Comparison of ENCODE assay signal across 18 cellular contexts in the genomic region with DNA sequence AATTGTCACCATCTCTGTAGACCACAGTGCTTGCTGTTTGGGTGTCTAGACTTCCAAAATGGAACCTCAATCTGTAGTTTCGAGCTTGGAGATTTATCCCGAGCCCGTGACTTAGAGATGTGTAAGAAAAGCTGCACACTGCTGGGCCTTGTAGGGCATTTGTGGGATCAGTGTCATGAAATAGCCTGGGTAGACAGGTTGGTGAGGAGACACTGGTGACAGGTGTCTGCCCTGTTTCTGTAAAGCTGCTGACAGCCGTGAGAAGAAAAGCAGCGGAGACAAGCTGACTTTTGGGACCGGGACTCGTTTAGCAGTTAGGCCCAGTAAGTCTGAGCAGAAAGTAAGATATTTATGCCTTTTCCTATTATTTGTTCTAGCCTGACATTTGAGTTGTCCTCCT.
DNase-seq lines count a peak whose midpoint lies in the region; ATAC-seq lines count a peak whose summit lies in the region.
"Had no signal": no experiment of that assay in that cellular context is flagged by ENCODE, and none has a peak within 500 bp of the region (broad histone marks: within the 10 kb centered on the region; RNA-seq: fewer than 3 reads in every experiment).

No MANE protein-coding gene starts in this region.

- H3K4me3 Mint-ChIP-seq in T-helper 2 cell treated with Interferon-gamma antibody and Interleukin-4, amounts not matched to agents 5 μg/mL and 100 μg/mL, for 36 hours, result peak overlapping the region; percentile 90
- peak overlapping the region; percentile 82 to 94 (median 89) for H3K4me3 Mint-ChIP-seq in CD8-positive, alpha-beta memory T cell
- peak overlapping the region; percentile 93 to 95 for H3K4me3 Mint-ChIP-seq in activated T-cell treated with anti-CD3 and anti-CD28 coated beads, Interleukin-2, amount 50 U/mL, for 72 hours
- H3K4me3 Mint-ChIP-seq in memory B cell, result peak overlapping the region; percentile 71

- no peak for ATAC-seq in activated T-cell treated with anti-CD3 and anti-CD28 coated beads, Interleukin-2, amount 50 U/mL, for 72 hours (replicated peaks in 1 of 2)
- ATAC-seq in memory B cell (ENCODE audit: low read depth), result no peak
- ATAC-seq in HG02588 (IDR thresholded peaks at IDR 0.05; ENCODE audit: unreplicated experiment), result no peak
- ATAC-seq: HepG2, left colon, mucosa of descending colon had no signal

- peaks cover 92% of the 10 kb centered on the region for H3K36me3 Mint-ChIP-seq in T-helper 2 cell treated with Interferon-gamma antibody and Interleukin-4, amounts not matched to agents 5 μg/mL and 100 μg/mL, for 36 hours (ENCODE audit: low read depth)
- H3K36me3 Mint-ChIP-seq in CD8-positive, alpha-beta memory T cell, result peaks cover 0 to 84% (median 6%) of the 10 kb centered on the region in 3 donors
- H3K36me3 Mint-ChIP-seq in activated T-cell treated with anti-CD3 and anti-CD28 coated beads, Interleukin-2, amount 50 U/mL, for 72 hours (ENCODE audit: insufficient read depth in 2 of 2), result peaks cover 21 to 37% of the 10 kb centered on the region in 2 donors
- no peaks in the 10 kb centered on the region for H3K36me3 Mint-ChIP-seq in memory B cell

- H3K9me3 Mint-ChIP-seq in T-helper 2 cell treated with Interferon-gamma antibody and Interleukin-4, amounts not matched to agents 5 μg/mL and 100 μg/mL, for 36 hours, result no peaks in the 10 kb centered on the region
- H3K9me3 Mint-ChIP-seq in CD8-positive, alpha-beta memory T cell, result no peaks in the 10 kb centered on the region
- H3K9me3 Mint-ChIP-seq in activated T-cell treated with anti-CD3 and anti-CD28 coated beads, Interleukin-2, amount 50 U/mL, for 72 hours, result no peaks in the 10 kb centered on the region
- H3K9me3 Mint-ChIP-seq in memory B cell, result no peaks in the 10 kb centered on the region

- H3K4me1 Mint-ChIP-seq in T-helper 2 cell treated with Interferon-gamma antibody and Interleukin-4, amounts not matched to agents 5 μg/mL and 100 μg/mL, for 36 hours (ENCODE audit: low read depth), result peaks cover 42% of the 10 kb centered on the region
- peaks cover 8 to 19% (median 10%) of the 10 kb centered on the region in 3 donors for H3K4me1 Mint-ChIP-seq in CD8-positive, alpha-beta memory T cell
- H3K4me1 Mint-ChIP-seq in activated T-cell treated with anti-CD3 and anti-CD28 coated beads, Interleukin-2, amount 50 U/mL, for 72 hours (ENCODE audit: low read depth), result peaks cover 26% of the 10 kb centered on the region
- peaks cover 68% of the 10 kb centered on the region for H3K4me1 Mint-ChIP-seq in memory B cell

- CTCF ChIA-PET in CD8-positive, alpha-beta memory T cell (lab: Charles Lee), result interaction anchor here (1.6 kb wide), 1 partner anchor 77 kb away, joined by 4 read pairs; no protein-coding TSS in a partner anchor

- H3K9me3 ChIP-seq in CD8-positive, alpha-beta memory T cell (ENCODE audit: low read length), result no peaks in the 10 kb centered on the region
- H3K9me3 ChIP-seq: mucosa of descending colon, transverse colon had no signal

- no peak for DNase-seq in T-helper 2 cell treated with Interferon-gamma antibody and Interleukin-4, amounts not matched to agents 5 μg/mL and 100 μg/mL, for 36 hours (ENCODE audit: low spot score)
- DNase-seq in T-helper 2 cell (no peak), memory B cell (ENCODE audit: low spot score in 2 of 2) (no peak), putamen (ENCODE audit: low spot score) (no peak), COLO668 (lab: John Stamatoyannopoulos, UW; ENCODE audit: unreplicated experiment) (no peak)
- no peak for DNase-seq in CD8-positive, alpha-beta memory T cell
- DNase-seq in activated T-cell treated with anti-CD3 and anti-CD28 coated beads, Interleukin-2, amount 50 U/mL, for 72 hours, result no peak
- DNase-seq: 8988T; C1 segment of cervical spinal cord; DMS79 treated with DMSO at 0.1 percent for 48 hours; MM.1S; mucosa of descending colon; NCI-H187 treated with DMSO at 0.1 percent for 48 hours; stimulated activated CD4-positive, alpha-beta T cell treated with anti-CD3 and anti-CD28 coated beads, Interleukin-4, amount 100 ng/mL, for 1 hour; transverse colon had no signal

- POLR2A ChIA-PET in CD8-positive, alpha-beta memory T cell (lab: Charles Lee), result interaction anchor here (1.1 kb wide), 1 partner anchor 40 kb away, joined by 3 read pairs; no protein-coding TSS in a partner anchor

- no peaks in the 10 kb centered on the region for H3K36me3 ChIP-seq in CD8-positive, alpha-beta memory T cell (ENCODE audit: insufficient read depth, low read length)
- H3K36me3 ChIP-seq: transverse colon had no signal

- no peaks in the 10 kb centered on the region for H3K27me3 ChIP-seq in CD8-positive, alpha-beta memory T cell (ENCODE audit: insufficient read depth, low read length, poor library complexity, severe bottlenecking)
- H3K27me3 ChIP-seq: transverse colon had no signal

- peak overlapping the region; percentile 64 for H3K4me3 ChIP-seq in CD8-positive, alpha-beta memory T cell (ENCODE audit: low read length)
- H3K4me3 ChIP-seq: mucosa of descending colon, transverse colon had no signal

- H3K27ac ChIP-seq in CD8-positive, alpha-beta memory T cell (ENCODE audit: low read depth, low read length), result peak overlapping the region; percentile 38

- H3K4me1 ChIP-seq in CD8-positive, alpha-beta memory T cell (ENCODE audit: insufficient read depth, low read length), result no peaks in the 10 kb centered on the region
- H3K4me1 ChIP-seq: transverse colon had no signal

- peak overlapping the region; percentile 86 for H3K27ac Mint-ChIP-seq in T-helper 2 cell treated with Interferon-gamma antibody and Interleukin-4, amounts not matched to agents 5 μg/mL and 100 μg/mL, for 36 hours
- H3K27ac Mint-ChIP-seq in CD8-positive, alpha-beta memory T cell, result peak overlapping the region; percentile 32 to 99 (median 86)
- peak overlapping the region; percentile 98 for H3K27ac Mint-ChIP-seq in activated T-cell treated with anti-CD3 and anti-CD28 coated beads, Interleukin-2, amount 50 U/mL, for 72 hours
- H3K27ac Mint-ChIP-seq in memory B cell, result peak overlapping the region; percentile 96

- H3K27me3 Mint-ChIP-seq in T-helper 2 cell treated with Interferon-gamma antibody and Interleukin-4, amounts not matched to agents 5 μg/mL and 100 μg/mL, for 36 hours (ENCODE audit: low read depth), result no peaks in the 10 kb centered on the region
- H3K27me3 Mint-ChIP-seq in CD8-positive, alpha-beta memory T cell, result peaks cover 0 to 1% of the 10 kb centered on the region in 2 donors
- no peaks in the 10 kb centered on the region for H3K27me3 Mint-ChIP-seq in activated T-cell treated with anti-CD3 and anti-CD28 coated beads, Interleukin-2, amount 50 U/mL, for 72 hours (ENCODE audit: low read depth)
- peaks cover 20% of the 10 kb centered on the region for H3K27me3 Mint-ChIP-seq in memory B cell
